Comparison of ENCODE assay signal across 9 cellular contexts in genomic region chr20:2387180-2387577, GRCh38.
DNase-seq lines count a peak whose midpoint lies in the region; ATAC-seq and TF ChIP-seq lines count a peak whose summit lies in the region.
"Had no signal": no experiment of that assay in that cellular context is flagged by ENCODE, and none has a peak within 500 bp of the region (broad histone marks: within the 10 kb centered on the region; RNA-seq: fewer than 3 reads in every experiment).

No MANE protein-coding gene starts in this region.

- TF ChIP-seq CTCF in GM12872 (IDR thresholded peaks at IDR 0.05; ENCODE audit: insufficient read depth, low read depth, low read length) (peak; percentile 66), WI38 (IDR thresholded peaks at IDR 0.05; ENCODE audit: low read depth, low read length) (peak; percentile 44), epithelial cell of esophagus (IDR thresholded peaks at IDR 0.05; ENCODE audit: insufficient read depth, low read depth, low read length, missing control alignments) (peak; percentile 59)

- peak; percentile 45 for TF ChIP-seq RAD21 in Ishikawa (IDR thresholded peaks at IDR 0.05; ENCODE audit: low read depth)

- TF ChIP-seq EP300 in Ishikawa (IDR thresholded peaks at IDR 0.05; ENCODE audit: borderline replicate concordance): no peak

- H3K4me3 ChIP-seq in WI38 (ENCODE audit: low read depth, low read length): no peak overlapping the region
- no peak overlapping the region for H3K4me3 ChIP-seq in epithelial cell of esophagus (ENCODE audit: low read length)
- H3K4me3 ChIP-seq: adrenal gland, thyroid gland had no signal

- peak; percentile 41 for DNase-seq in epithelial cell of esophagus (ENCODE audit: low read depth)
- peak; percentile 47 to 73 for DNase-seq in stimulated activated CD4-positive, alpha-beta T cell treated with anti-CD3 and anti-CD28 coated beads, Interleukin-2, amount 100 ng/mL, for 24 hours

- ATAC-seq in HG02885 (IDR thresholded peaks at IDR 0.05; ENCODE audit: poor library complexity, unreplicated experiment) (no peak), GM18517 (IDR thresholded peaks at IDR 0.05; ENCODE audit: unreplicated experiment) (no peak)

TF ChIP-seq in Ishikawa, 13 proteins besides CTCF, POLR2A, EP300 and RAD21:
- TF ChIP-seq USF1 (IDR thresholded peaks at IDR 0.05): no peak
- no peak for TF ChIP-seq REST (IDR thresholded peaks at IDR 0.05; ENCODE audit: low read depth)
- no peak for TF ChIP-seq TAF1 (IDR thresholded peaks at IDR 0.05; ENCODE audit: low read depth)
- TF ChIP-seq MAX (IDR thresholded peaks at IDR 0.05): no peak
- TF ChIP-seq ZBTB7A (IDR thresholded peaks at IDR 0.05; ENCODE audit: low read depth): no peak
- TF ChIP-seq TEAD4 (IDR thresholded peaks at IDR 0.05): no peak
- no peak for TF ChIP-seq EGR1 (IDR thresholded peaks at IDR 0.05)
- TF ChIP-seq TCF12 (IDR thresholded peaks at IDR 0.05; ENCODE audit: low read depth): no peak
- no peak for TF ChIP-seq CEBPB (IDR thresholded peaks at IDR 0.05)
- no peak for TF ChIP-seq FOXM1 (IDR thresholded peaks at IDR 0.05; ENCODE audit: borderline replicate concordance, low read depth)
- no peak for TF ChIP-seq NFIC (IDR thresholded peaks at IDR 0.05)
- TF ChIP-seq CREB1 (IDR thresholded peaks at IDR 0.05; ENCODE audit: low read depth): no peak
- no peak for TF ChIP-seq YY1 (IDR thresholded peaks at IDR 0.05; ENCODE audit: low read depth)
